In genomic region chr1:7516341-7516740, GRCh38 we compare ENCODE assay signal across 12 cellular contexts.
DNase-seq lines count a peak whose midpoint lies in the region; ATAC-seq and TF ChIP-seq lines count a peak whose summit lies in the region.
"Had no signal": no experiment of that assay in that cellular context is flagged by ENCODE, and none has a peak within 500 bp of the region (broad histone marks: within the 10 kb centered on the region; RNA-seq: fewer than 3 reads in every experiment).

No MANE protein-coding gene starts in this region.

- DNase-seq in AG08395 (ENCODE audit: low spot score) (peak; percentile 26), G401 (ENCODE audit: low spot score) (peak; percentile 28), astrocyte of the spinal cord (ENCODE audit: low read depth, low spot score) (no peak), iPS-NIHi11 (ENCODE audit: low spot score) (peak; percentile 72), SKM-1 (lab: John Stamatoyannopoulos, UW; ENCODE audit: unreplicated experiment) (no peak), SIG-M5 treated with dmso at 0.1 percent for 504 hours (lab: John Stamatoyannopoulos, UW; ENCODE audit: unreplicated experiment) (no peak)
- DNase-seq in activated CD4-positive, alpha-beta T cell treated with anti-CD3 and anti-CD28 coated beads, Interleukin-2, amount 10 ng/mL, durations not matched to agents 7 days and 5 days = no peak
- DNase-seq: activated naive CD8-positive, alpha-beta T cell treated with anti-CD3 and anti-CD28 coated beads, Interleukin-2, amount 10 ng/mL, durations not matched to agents 7 days and 5 days; COR-L47; kidney had no signal

- peak; percentile 17 for TF ChIP-seq CTCF in astrocyte of the spinal cord (IDR thresholded peaks at IDR 0.05; ENCODE audit: low read depth, low read length)

- ATAC-seq in HG03469 (IDR thresholded peaks at IDR 0.05; ENCODE audit: unreplicated experiment) = no peak

- no peaks in the 10 kb centered on the region for H3K36me3 Mint-ChIP-seq in activated CD4-positive, alpha-beta T cell treated with anti-CD3 and anti-CD28 coated beads, Interleukin-2, amount 10 ng/mL, durations not matched to agents 7 days and 5 days (ENCODE audit: low read depth)
- H3K36me3 Mint-ChIP-seq: activated naive CD8-positive, alpha-beta T cell treated with anti-CD3 and anti-CD28 coated beads, Interleukin-2, amount 10 ng/mL, durations not matched to agents 7 days and 5 days had no signal

- no peak overlapping the region for H3K27ac Mint-ChIP-seq in activated CD4-positive, alpha-beta T cell treated with anti-CD3 and anti-CD28 coated beads, Interleukin-2, amount 10 ng/mL, durations not matched to agents 7 days and 5 days
- H3K27ac Mint-ChIP-seq: activated naive CD8-positive, alpha-beta T cell treated with anti-CD3 and anti-CD28 coated beads, Interleukin-2, amount 10 ng/mL, durations not matched to agents 7 days and 5 days; nephron had no signal

- CTCF ChIA-PET in activated CD4-positive, alpha-beta T cell treated with anti-CD3 and anti-CD28 coated beads, Interleukin-2, amount 10 ng/mL, durations not matched to agents 7 days and 5 days (lab: Charles Lee) = no interaction called here

- POLR2A ChIA-PET in activated CD4-positive, alpha-beta T cell treated with anti-CD3 and anti-CD28 coated beads, Interleukin-2, amount 10 ng/mL, durations not matched to agents 7 days and 5 days (lab: Charles Lee) = no interaction called here

- H3K9me3 Mint-ChIP-seq in activated CD4-positive, alpha-beta T cell treated with anti-CD3 and anti-CD28 coated beads, Interleukin-2, amount 10 ng/mL, durations not matched to agents 7 days and 5 days = no peaks in the 10 kb centered on the region
- H3K9me3 Mint-ChIP-seq: activated naive CD8-positive, alpha-beta T cell treated with anti-CD3 and anti-CD28 coated beads, Interleukin-2, amount 10 ng/mL, durations not matched to agents 7 days and 5 days; nephron had no signal

- no peak overlapping the region for H3K4me3 Mint-ChIP-seq in activated CD4-positive, alpha-beta T cell treated with anti-CD3 and anti-CD28 coated beads, Interleukin-2, amount 10 ng/mL, durations not matched to agents 7 days and 5 days
- H3K4me3 Mint-ChIP-seq: activated naive CD8-positive, alpha-beta T cell treated with anti-CD3 and anti-CD28 coated beads, Interleukin-2, amount 10 ng/mL, durations not matched to agents 7 days and 5 days; nephron had no signal

- H3K4me3 ChIP-seq in astrocyte of the spinal cord (ENCODE audit: low read depth, low read length) = no peak overlapping the region

- H3K27me3 Mint-ChIP-seq in activated CD4-positive, alpha-beta T cell treated with anti-CD3 and anti-CD28 coated beads, Interleukin-2, amount 10 ng/mL, durations not matched to agents 7 days and 5 days = no peaks in the 10 kb centered on the region
- H3K27me3 Mint-ChIP-seq: activated naive CD8-positive, alpha-beta T cell treated with anti-CD3 and anti-CD28 coated beads, Interleukin-2, amount 10 ng/mL, durations not matched to agents 7 days and 5 days had no signal

- no peaks in the 10 kb centered on the region for H3K4me1 Mint-ChIP-seq in activated CD4-positive, alpha-beta T cell treated with anti-CD3 and anti-CD28 coated beads, Interleukin-2, amount 10 ng/mL, durations not matched to agents 7 days and 5 days
- H3K4me1 Mint-ChIP-seq: activated naive CD8-positive, alpha-beta T cell treated with anti-CD3 and anti-CD28 coated beads, Interleukin-2, amount 10 ng/mL, durations not matched to agents 7 days and 5 days had no signal

- in situ Hi-C loops in G401 (cut with HindIII; ENCODE audit: low sequenced_read_pairs) (no loop called here), astrocyte of the spinal cord (cut with HindIII; ENCODE audit: low sequenced_read_pairs) (no loop called here)

Comparison
In these comparisons a context has a peak if more than half of its experiments do, and no peak if none do; other contexts are left out.
1. DNase-seq: peak in AG08395 (single experiment), G401 (single experiment) and iPS-NIHi11 (single experiment); none in astrocyte of the spinal cord (single experiment), SKM-1 (single experiment), activated CD4-positive, alpha-beta T cell treated with anti-CD3 and anti-CD28 coated beads, Interleukin-2, amount 10 ng/mL, durations not matched to agents 7 days and 5 days (single experiment) and SIG-M5 treated with dmso at 0.1 percent for 504 hours (single experiment).